ENCODE assay signal across 28 cellular contexts in the genomic region with DNA sequence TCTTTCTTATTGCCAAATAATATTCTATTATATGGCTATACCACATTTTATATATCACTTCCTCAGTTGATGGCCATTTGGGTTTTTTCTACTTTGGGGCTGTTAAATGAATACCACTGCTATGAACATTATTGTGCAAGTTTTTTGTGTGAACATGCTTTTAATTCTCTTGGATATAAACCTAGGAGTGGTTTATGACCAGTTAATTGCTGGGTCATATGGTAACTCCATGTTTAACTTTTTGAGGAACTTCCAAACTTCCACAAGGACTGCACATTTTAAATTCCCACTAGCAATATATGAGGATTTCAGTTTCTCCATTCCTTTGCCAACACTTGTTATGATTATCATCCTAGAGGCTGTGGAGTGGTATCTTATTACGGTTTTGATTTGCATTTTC.
"Had no signal": no experiment of that assay in that cellular context is flagged by ENCODE, and none has a peak within 500 bp of the region (broad histone marks: within the 10 kb centered on the region; RNA-seq: fewer than 3 reads in every experiment).

No MANE protein-coding gene starts in this region.

- H3K27me3 Mint-ChIP-seq: activated B cell treated with CpG ODN at 0.5 μM for 24 hours; activated CD4-positive, alpha-beta T cell treated with anti-CD3 and anti-CD28 coated beads for 36 hours; activated CD8-positive, alpha-beta memory T cell treated with anti-CD3 and anti-CD28 coated beads, Interleukin-2, amount 10 ng/mL, durations not matched to agents 7 days and 5 days; activated naive CD8-positive, alpha-beta T cell; central memory CD8-positive, alpha-beta T cell; dendritic cell treated with granulocyte-macrophage colony-stimulating factor and Interleukin-4, amounts not matched to agents 40 ng/mL and 50 ng/mL, for 4 days; naive thymus-derived CD4-positive, alpha-beta T cell had no signal

- H3K9me3 Mint-ChIP-seq: activated B cell treated with CpG ODN at 0.5 μM for 24 hours; activated T-cell treated with anti-CD3 and anti-CD28 coated beads, Interleukin-2, amount 50 U/mL, for 72 hours; central memory CD8-positive, alpha-beta T cell; dendritic cell treated with granulocyte-macrophage colony-stimulating factor and Interleukin-4, amounts not matched to agents 40 ng/mL and 50 ng/mL, for 4 days; endodermal cell; naive thymus-derived CD4-positive, alpha-beta T cell; T-helper 2 cell treated with Interferon-gamma antibody and Interleukin-4, amounts not matched to agents 5 μg/mL and 100 μg/mL, for 36 hours had no signal

- ATAC-seq: activated CD4-positive, alpha-beta T cell treated with anti-CD3 and anti-CD28 coated beads for 36 hours; activated CD8-positive, alpha-beta memory T cell treated with anti-CD3 and anti-CD28 coated beads, Interleukin-2, amount 10 ng/mL, durations not matched to agents 7 days and 5 days; activated CD8-positive, alpha-beta T cell treated with anti-CD3 and anti-CD28 coated beads, Interleukin-2, amount 10 ng/mL, durations not matched to agents 7 days and 5 days; activated T-cell treated with anti-CD3 and anti-CD28 coated beads, Interleukin-2, amount 50 U/mL, for 72 hours; esophagus mucosa; gastrocnemius medialis; left ventricle myocardium superior; naive thymus-derived CD4-positive, alpha-beta T cell; pancreas; sciatic nerve had no signal

- H3K4me3 ChIP-seq: gastrocnemius medialis, pancreas, prostate gland, tibial nerve had no signal

- H3K27ac ChIP-seq: pancreas, prostate gland, tibial nerve had no signal

- FAIRE-seq: bronchial epithelial cell, islet of Langerhans, pancreas had no signal

- H3K4me3 Mint-ChIP-seq: activated B cell treated with CpG ODN at 0.5 μM for 24 hours; activated CD4-positive, alpha-beta T cell treated with anti-CD3 and anti-CD28 coated beads for 36 hours; activated CD8-positive, alpha-beta memory T cell treated with anti-CD3 and anti-CD28 coated beads, Interleukin-2, amount 10 ng/mL, durations not matched to agents 7 days and 5 days; activated CD8-positive, alpha-beta T cell treated with anti-CD3 and anti-CD28 coated beads, Interleukin-2, amount 10 ng/mL, durations not matched to agents 7 days and 5 days; activated naive CD8-positive, alpha-beta T cell; activated T-cell treated with anti-CD3 and anti-CD28 coated beads, Interleukin-2, amount 50 U/mL, for 72 hours; central memory CD8-positive, alpha-beta T cell; dendritic cell treated with granulocyte-macrophage colony-stimulating factor and Interleukin-4, amounts not matched to agents 40 ng/mL and 50 ng/mL, for 4 days; endodermal cell; naive thymus-derived CD4-positive, alpha-beta T cell; T-helper 2 cell treated with Interferon-gamma antibody and Interleukin-4, amounts not matched to agents 5 μg/mL and 100 μg/mL, for 36 hours had no signal

- H3K4me1 Mint-ChIP-seq: activated B cell treated with CpG ODN at 0.5 μM for 24 hours; activated CD4-positive, alpha-beta T cell treated with anti-CD3 and anti-CD28 coated beads for 36 hours; central memory CD8-positive, alpha-beta T cell had no signal

- H3K9me3 ChIP-seq: gastrocnemius medialis, pancreas, prostate gland, tibial nerve had no signal

- DNase-seq: activated B cell treated with CpG ODN at 0.5 μM for 24 hours; activated CD4-positive, alpha-beta T cell treated with anti-CD3 and anti-CD28 coated beads for 36 hours; activated CD8-positive, alpha-beta memory T cell treated with anti-CD3 and anti-CD28 coated beads, Interleukin-2, amount 10 ng/mL, durations not matched to agents 7 days and 5 days; activated CD8-positive, alpha-beta T cell treated with anti-CD3 and anti-CD28 coated beads, Interleukin-2, amount 10 ng/mL, durations not matched to agents 7 days and 5 days; activated naive CD4-positive, alpha-beta T cell; activated T-cell treated with anti-CD3 and anti-CD28 coated beads, Interleukin-2, amount 50 U/mL, for 72 hours; anterior cingulate cortex; endodermal cell; gastrocnemius medialis; glutamatergic neuron; left ventricle myocardium superior; mammary epithelial cell; naive thymus-derived CD4-positive, alpha-beta T cell; pancreas; retina; stimulated activated CD4-positive, alpha-beta T cell treated with anti-CD3 and anti-CD28 coated beads, Interleukin-15, amount 100 ng/mL, for 24 hours; stimulated activated CD4-positive, alpha-beta T cell treated with anti-CD3 and anti-CD28 coated beads, Interleukin-2, amount 100 ng/mL, for 24 hours; stimulated activated naive CD4-positive, alpha-beta T cell had no signal

- H3K27ac Mint-ChIP-seq: activated B cell treated with CpG ODN at 0.5 μM for 24 hours; activated CD4-positive, alpha-beta T cell treated with anti-CD3 and anti-CD28 coated beads for 36 hours; activated CD8-positive, alpha-beta memory T cell treated with anti-CD3 and anti-CD28 coated beads, Interleukin-2, amount 10 ng/mL, durations not matched to agents 7 days and 5 days; activated CD8-positive, alpha-beta T cell treated with anti-CD3 and anti-CD28 coated beads, Interleukin-2, amount 10 ng/mL, durations not matched to agents 7 days and 5 days; activated naive CD8-positive, alpha-beta T cell; activated T-cell treated with anti-CD3 and anti-CD28 coated beads, Interleukin-2, amount 50 U/mL, for 72 hours; dendritic cell treated with granulocyte-macrophage colony-stimulating factor and Interleukin-4, amounts not matched to agents 40 ng/mL and 50 ng/mL, for 4 days; endodermal cell; naive thymus-derived CD4-positive, alpha-beta T cell; T-helper 2 cell treated with Interferon-gamma antibody and Interleukin-4, amounts not matched to agents 5 μg/mL and 100 μg/mL, for 36 hours had no signal

- H3K27me3 ChIP-seq: gastrocnemius medialis, pancreas, tibial nerve had no signal

- H3K36me3 ChIP-seq: pancreas, prostate gland had no signal

- H3K4me1 ChIP-seq: pancreas, prostate gland, tibial nerve had no signal
